In the genomic region with DNA sequence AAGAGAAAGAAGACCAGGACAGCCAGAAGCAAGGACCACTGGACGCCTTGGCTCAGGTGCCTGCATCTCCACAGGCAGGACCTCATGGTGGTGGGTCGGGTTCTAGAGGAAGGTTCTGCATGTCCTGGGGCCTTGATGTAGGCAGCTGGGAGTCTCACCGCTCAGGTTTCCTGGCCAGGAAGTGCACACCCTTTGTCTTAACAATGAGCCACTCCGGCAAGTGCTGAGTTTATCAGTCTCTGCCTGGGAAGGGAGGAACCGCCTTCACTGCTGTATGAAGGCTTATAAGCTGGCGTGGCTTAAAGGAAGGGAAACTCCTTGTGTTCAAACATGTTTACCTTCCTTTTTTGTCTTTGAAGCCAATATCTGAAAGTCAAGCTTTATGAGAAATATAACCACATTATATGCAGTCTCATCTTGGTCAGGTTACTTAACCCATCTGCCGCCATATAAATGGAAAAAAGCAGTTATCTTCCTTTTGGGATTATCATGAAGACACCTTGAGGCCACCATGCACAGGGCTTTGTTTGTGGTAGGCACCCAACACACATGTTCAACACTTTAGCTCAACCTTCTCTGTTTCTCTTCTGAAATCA, we compare ENCODE assay signal across 1 cellular context.
TF ChIP-seq lines count a peak whose summit lies in the region.

ST6GALNAC1 (minus strand) TSS at position 205 of the 596 bp plus-strand sequence; CDS start at position 86, 119 bp downstream.

TF ChIP-seq in K562, 482 proteins besides CTCF, POLR2A, EP300 and RAD21 (continued from another document and continues in another):
- TF ChIP-seq, protein P1, sequence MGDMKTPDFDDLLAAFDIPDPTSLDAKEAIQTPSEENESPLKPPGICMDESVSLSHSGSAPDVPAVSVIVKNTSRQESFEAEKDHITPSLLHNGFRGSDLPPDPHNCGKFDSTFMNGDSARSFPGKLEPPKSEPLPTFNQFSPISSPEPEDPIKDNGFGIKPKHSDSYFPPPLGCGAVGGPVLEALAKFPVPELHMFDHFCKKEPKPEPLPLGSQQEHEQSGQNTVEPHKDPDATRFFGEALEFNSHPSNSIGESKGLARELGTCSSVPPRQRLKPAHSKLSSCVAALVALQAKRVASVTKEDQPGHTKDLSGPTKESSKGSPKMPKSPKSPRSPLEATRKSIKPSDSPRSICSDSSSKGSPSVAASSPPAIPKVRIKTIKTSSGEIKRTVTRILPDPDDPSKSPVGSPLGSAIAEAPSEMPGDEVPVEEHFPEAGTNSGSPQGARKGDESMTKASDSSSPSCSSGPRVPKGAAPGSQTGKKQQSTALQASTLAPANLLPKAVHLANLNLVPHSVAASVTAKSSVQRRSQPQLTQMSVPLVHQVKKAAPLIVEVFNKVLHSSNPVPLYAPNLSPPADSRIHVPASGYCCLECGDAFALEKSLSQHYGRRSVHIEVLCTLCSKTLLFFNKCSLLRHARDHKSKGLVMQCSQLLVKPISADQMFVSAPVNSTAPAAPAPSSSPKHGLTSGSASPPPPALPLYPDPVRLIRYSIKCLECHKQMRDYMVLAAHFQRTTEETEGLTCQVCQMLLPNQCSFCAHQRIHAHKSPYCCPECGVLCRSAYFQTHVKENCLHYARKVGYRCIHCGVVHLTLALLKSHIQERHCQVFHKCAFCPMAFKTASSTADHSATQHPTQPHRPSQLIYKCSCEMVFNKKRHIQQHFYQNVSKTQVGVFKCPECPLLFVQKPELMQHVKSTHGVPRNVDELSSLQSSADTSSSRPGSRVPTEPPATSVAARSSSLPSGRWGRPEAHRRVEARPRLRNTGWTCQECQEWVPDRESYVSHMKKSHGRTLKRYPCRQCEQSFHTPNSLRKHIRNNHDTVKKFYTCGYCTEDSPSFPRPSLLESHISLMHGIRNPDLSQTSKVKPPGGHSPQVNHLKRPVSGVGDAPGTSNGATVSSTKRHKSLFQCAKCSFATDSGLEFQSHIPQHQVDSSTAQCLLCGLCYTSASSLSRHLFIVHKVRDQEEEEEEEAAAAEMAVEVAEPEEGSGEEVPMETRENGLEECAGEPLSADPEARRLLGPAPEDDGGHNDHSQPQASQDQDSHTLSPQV (IDR thresholded peaks at IDR 0.05), result peak; percentile 96
- no peak for TF ChIP-seq ZNF408 (CRISPR knock-in tag; IDR thresholded peaks at IDR 0.05; ENCODE audit: low read depth)
- no peak for TF ChIP-seq NKRF (IDR thresholded peaks at IDR 0.05; ENCODE audit: borderline replicate concordance)
- TF ChIP-seq SUPT5H (IDR thresholded peaks at IDR 0.05), result peak; percentile 88
- TF ChIP-seq USF2 (CRISPR knock-in tag; IDR thresholded peaks at IDR 0.05), result no peak
- no peak for TF ChIP-seq RNF219 (CRISPR knock-in tag; IDR thresholded peaks at IDR 0.05)
- TF ChIP-seq, protein P2, sequence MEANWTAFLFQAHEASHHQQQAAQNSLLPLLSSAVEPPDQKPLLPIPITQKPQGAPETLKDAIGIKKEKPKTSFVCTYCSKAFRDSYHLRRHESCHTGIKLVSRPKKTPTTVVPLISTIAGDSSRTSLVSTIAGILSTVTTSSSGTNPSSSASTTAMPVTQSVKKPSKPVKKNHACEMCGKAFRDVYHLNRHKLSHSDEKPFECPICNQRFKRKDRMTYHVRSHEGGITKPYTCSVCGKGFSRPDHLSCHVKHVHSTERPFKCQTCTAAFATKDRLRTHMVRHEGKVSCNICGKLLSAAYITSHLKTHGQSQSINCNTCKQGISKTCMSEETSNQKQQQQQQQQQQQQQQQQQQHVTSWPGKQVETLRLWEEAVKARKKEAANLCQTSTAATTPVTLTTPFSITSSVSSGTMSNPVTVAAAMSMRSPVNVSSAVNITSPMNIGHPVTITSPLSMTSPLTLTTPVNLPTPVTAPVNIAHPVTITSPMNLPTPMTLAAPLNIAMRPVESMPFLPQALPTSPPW (CRISPR knock-in tag; IDR thresholded peaks at IDR 0.05), result peak; percentile 38; the same call in 1 of the 2 replicates
- no peak for TF ChIP-seq MIER1 (IDR thresholded peaks at IDR 0.05; ENCODE audit: low read depth)
- peak; percentile 95 for TF ChIP-seq SOX6 (IDR thresholded peaks at IDR 0.05)
- no peak; the same call in 1 of the 2 replicates for TF ChIP-seq ETV5 (CRISPR knock-in tag; IDR thresholded peaks at IDR 0.05; ENCODE audit: low read depth)
- peak; percentile 92 for TF ChIP-seq L3MBTL2 (IDR thresholded peaks at IDR 0.05)
- TF ChIP-seq CBX1 (IDR thresholded peaks at IDR 0.05; ENCODE audit: low read depth), result peak; percentile 59; the same call in 1 of the 2 replicates
- no peak for TF ChIP-seq ILF3 (IDR thresholded peaks at IDR 0.05; ENCODE audit: borderline replicate concordance)
- TF ChIP-seq, protein P3, sequence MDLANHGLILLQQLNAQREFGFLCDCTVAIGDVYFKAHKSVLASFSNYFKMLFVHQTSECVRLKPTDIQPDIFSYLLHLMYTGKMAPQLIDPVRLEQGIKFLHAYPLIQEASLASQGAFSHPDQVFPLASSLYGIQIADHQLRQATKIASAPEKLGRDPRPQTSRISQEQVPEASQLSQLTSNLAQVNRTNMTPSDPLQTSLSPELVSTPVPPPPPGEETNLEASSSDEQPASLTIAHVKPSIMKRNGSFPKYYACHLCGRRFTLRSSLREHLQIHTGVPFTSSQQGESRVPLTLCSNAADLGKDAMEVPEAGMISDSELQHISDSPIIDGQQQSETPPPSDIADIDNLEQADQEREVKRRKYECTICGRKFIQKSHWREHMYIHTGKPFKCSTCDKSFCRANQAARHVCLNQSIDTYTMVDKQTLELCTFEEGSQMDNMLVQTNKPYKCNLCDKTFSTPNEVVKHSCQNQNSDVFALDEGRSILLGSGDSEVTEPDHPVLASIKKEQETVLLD (IDR thresholded peaks at IDR 0.05), result peak; percentile 35; the same call in 1 of the 2 replicates
- TF ChIP-seq ZNF165 (CRISPR knock-in tag; IDR thresholded peaks at IDR 0.05; ENCODE audit: borderline replicate concordance), result no peak
- peak; percentile 84 for TF ChIP-seq DMBX1 (CRISPR knock-in tag; IDR thresholded peaks at IDR 0.05; ENCODE audit: borderline replicate concordance)
- TF ChIP-seq NEUROD1 (IDR thresholded peaks at IDR 0.05; ENCODE audit: borderline replicate concordance, low read depth, low read length, partially characterized antibody), result no peak
- TF ChIP-seq HDAC1 (IDR thresholded peaks at IDR 0.05), result peak in 1 of 2 experiments; percentile 70; a peak in 1 of 4 replicates
- no peak; the same call in 1 of the 2 replicates for TF ChIP-seq RUNX1 (IDR thresholded peaks at IDR 0.05; ENCODE audit: low read depth)
- TF ChIP-seq, protein P4, sequence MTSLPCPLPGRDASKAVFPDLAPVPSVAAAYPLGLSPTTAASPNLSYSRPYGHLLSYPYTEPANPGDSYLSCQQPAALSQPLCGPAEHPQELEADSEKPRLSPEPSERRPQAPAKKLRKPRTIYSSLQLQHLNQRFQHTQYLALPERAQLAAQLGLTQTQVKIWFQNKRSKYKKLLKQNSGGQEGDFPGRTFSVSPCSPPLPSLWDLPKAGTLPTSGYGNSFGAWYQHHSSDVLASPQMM (CRISPR knock-in tag; IDR thresholded peaks at IDR 0.05), result no peak
- peak; percentile 80; the same call in 1 of the 2 replicates for TF ChIP-seq LCOR (CRISPR knock-in tag; IDR thresholded peaks at IDR 0.05)
- no peak for TF ChIP-seq KAT2B (IDR thresholded peaks at IDR 0.05; ENCODE audit: low read depth, low read length)
- no peak for TF ChIP-seq ESRRB (CRISPR knock-in tag; IDR thresholded peaks at IDR 0.05; ENCODE audit: borderline replicate concordance)
- peak; percentile 69 for TF ChIP-seq BACH1 (tag; IDR thresholded peaks at IDR 0.05)
- no peak for TF ChIP-seq NCOA2 (IDR thresholded peaks at IDR 0.05; ENCODE audit: partially characterized antibody in 2 of 2)
- no peak for TF ChIP-seq ZNF263 (CRISPR knock-in tag; IDR thresholded peaks at IDR 0.05; ENCODE audit: borderline replicate concordance)
- TF ChIP-seq NCOR1 (IDR thresholded peaks at IDR 0.05), result peak; percentile 47; the same call in 1 of the 2 replicates
- no peak for TF ChIP-seq ZBTB40 (IDR thresholded peaks at IDR 0.05)
- TF ChIP-seq ZBTB40 (CRISPR knock-in tag; IDR thresholded peaks at IDR 0.05), result no peak
- no peak for TF ChIP-seq TAF15 (IDR thresholded peaks at IDR 0.05; ENCODE audit: low read depth, low read length)
